In genomic region chr1:179016694-179017382, GRCh38 we compare ENCODE assay signal across 8 cellular contexts. TPM values are rescaled to one million over a fixed set of nuclear protein-coding genes. Genes with fewer than 3 reads are reported as not detected.
DNase-seq lines count a peak whose midpoint lies in the region; FAIRE-seq and TF ChIP-seq lines count a peak whose summit lies in the region.

No MANE protein-coding gene starts in this region.

- no peaks in the 10 kb centered on the region for H3K79me2 ChIP-seq in keratinocyte (ENCODE audit: control insufficient read depth, insufficient read depth, low read length)

- no peak for TF ChIP-seq CTCF in astrocyte of the cerebellum (IDR thresholded peaks at IDR 0.05; ENCODE audit: low read depth, low read length, missing control alignments)
- no peak for TF ChIP-seq CTCF in keratinocyte (optimal IDR thresholded peaks at IDR 0.05 in 1 of 3, IDR thresholded peaks at IDR 0.05 in 1 of 3, conservative IDR thresholded peaks at IDR 0.05 in 1 of 3; ENCODE audit: extremely low read depth in 1 of 3, insufficient read depth in 2 of 3, low read length in 3 of 3)

- DNase-seq in C1 segment of cervical spinal cord (lab: John Stamatoyannopoulos, UW) (peak in 11 of 14 donors; percentile 15 to 79 (median 68)), M059J (ENCODE audit: low read depth) (peak; percentile 98), astrocyte of the cerebellum (ENCODE audit: low read depth) (peak; percentile 81), keratinocyte (ENCODE audit: low read depth, low spot score) (peak; percentile 71), stromal cell of bone marrow (ENCODE audit: low read depth) (peak; percentile 96), germinal center (ENCODE audit: low spot score) (no peak), NCI-H774 (lab: John Stamatoyannopoulos, UW) (no peak), GM19238 (ENCODE audit: insufficient read length, low spot score) (no peak)

- no peaks in the 10 kb centered on the region for H3K9me1 ChIP-seq in keratinocyte (ENCODE audit: control insufficient read depth, extremely low read depth, insufficient read depth, low read length)

- H3K36me3 ChIP-seq in keratinocyte (ENCODE audit: control insufficient read depth in 2 of 2, extremely low read depth in 1 of 2, insufficient read depth in 2 of 2, low read length in 2 of 2): no peaks in the 10 kb centered on the region

- no peak overlapping the region for H3K27ac ChIP-seq in keratinocyte (ENCODE audit: control insufficient read depth, insufficient read depth, low read length)

- H3K4me1 ChIP-seq in keratinocyte (ENCODE audit: control insufficient read depth, extremely low read depth, insufficient read depth, low read length): peaks cover 19% of the 10 kb centered on the region

- dilution Hi-C loops in keratinocyte (cut with MboI; ENCODE audit: extremely low pct_ligation_motif_present, low sequenced_read_pairs): no loop called here

- in situ Hi-C loops in astrocyte of the cerebellum (cut with HindIII; ENCODE audit: low sequenced_read_pairs): no loop called here

- H3K9ac ChIP-seq in keratinocyte (ENCODE audit: control insufficient read depth, extremely low read depth, insufficient read depth, low read length): no peak overlapping the region

- peak overlapping the region; percentile 4 for H3K4me2 ChIP-seq in keratinocyte (ENCODE audit: control insufficient read depth, extremely low read depth, insufficient read depth, low read depth, low read length)

- H3K27me3 ChIP-seq in keratinocyte (ENCODE audit: control insufficient read depth, extremely low read depth, insufficient read depth, low read length): no peaks in the 10 kb centered on the region

- no peak overlapping the region for H2AFZ ChIP-seq in keratinocyte (ENCODE audit: control insufficient read depth, low read length)

- no peaks in the 10 kb centered on the region for H4K20me1 ChIP-seq in keratinocyte (ENCODE audit: control insufficient read depth, extremely low read depth, insufficient read depth, low read length)

- no peaks in the 10 kb centered on the region for H3K9me3 ChIP-seq in keratinocyte (ENCODE audit: control insufficient read depth, low read depth, low read length)

- FAIRE-seq in keratinocyte (lab: Jason Lieb, UNC): peak; percentile 20

- H3K4me3 ChIP-seq in astrocyte of the cerebellum (ENCODE audit: low read depth, low read length) (no peak overlapping the region), keratinocyte (ENCODE audit: control insufficient read depth in 2 of 3, extremely low read depth in 1 of 3, insufficient read depth in 2 of 3, low read depth in 1 of 3, low read length in 3 of 3) (no peak overlapping the region)

RNA-seq across cellular contexts. Expression of gene FAM20B, which starts 8.9 kb away (rescaled TPM):
- total RNA-seq in M059J (2014; rRNA removed; shearing (Covaris generic)): 27.9 and 43.0 TPM in 2 replicates
- 16.1 to 21.1 TPM (median 20.1 TPM) in 3 replicates for polyA plus RNA-seq in keratinocyte
- 8.7 TPM for polyA plus RNA-seq in keratinocyte (2011; ENCODE audit: low read depth)
- polyA plus RNA-seq in keratinocyte (2011; cell fraction: cytosol; rRNA removed): 13.8 and 22.4 TPM in 2 replicates
- 18.6 and 19.3 TPM in 2 replicates for polyA plus RNA-seq in keratinocyte (2011; cell fraction: nucleus; rRNA removed)
- polyA plus RNA-seq in keratinocyte (2012; ENCODE audit: low replicate concordance): 13.8 and 17.4 TPM in 2 replicates
- polyA minus RNA-seq in keratinocyte: 24.1 to 41.0 TPM (median 36.6 TPM) in 3 replicates
- 18.0 TPM for polyA minus RNA-seq in keratinocyte (2011; cell fraction: cytosol; rRNA and poly(A)+ RNA removed)
- polyA minus RNA-seq in keratinocyte (2011; cell fraction: nucleus; rRNA and poly(A)+ RNA removed): 16.0 and 29.2 TPM in 2 replicates

Comparison
In these comparisons a context has a peak if more than half of its experiments do, and no peak if none do; other contexts are left out.
1. DNase-seq: peak in C1 segment of cervical spinal cord (11 of 14), M059J (single experiment), astrocyte of the cerebellum (single experiment), keratinocyte (single experiment) and stromal cell of bone marrow (single experiment); none in germinal center (single experiment), NCI-H774 (single experiment) and GM19238 (single experiment).